24 cellular contexts compared by ENCODE assay signal in genomic region chr15:90968434-90968833, GRCh38.
"Had no signal": no experiment of that assay in that cellular context is flagged by ENCODE, and none has a peak within 500 bp of the region (broad histone marks: within the 10 kb centered on the region; RNA-seq: fewer than 3 reads in every experiment).

No MANE protein-coding gene starts in this region.

- H3K4me2 ChIP-seq: PC-9 had no signal

- H3K27ac Mint-ChIP-seq: activated naive CD4-positive, alpha-beta T cell treated with anti-CD3 and anti-CD28 coated beads, Interleukin-2, amount 50 U/mL, for 24 hours; activated T-helper 17 cell treated with anti-CD3 and anti-CD28 coated beads, Interleukin-2, amount 50 U/mL, for 72 hours; T-helper 17 cell had no signal

- H3K36me3 Mint-ChIP-seq: activated naive CD4-positive, alpha-beta T cell treated with anti-CD3 and anti-CD28 coated beads, Interleukin-2, amount 50 U/mL, for 24 hours had no signal

- H3K27ac ChIP-seq: PC-9 had no signal

- FAIRE-seq: colon had no signal

- H3K9me3 Mint-ChIP-seq: activated naive CD4-positive, alpha-beta T cell treated with anti-CD3 and anti-CD28 coated beads, Interleukin-2, amount 50 U/mL, for 24 hours; activated T-cell treated with anti-CD3 and anti-CD28 coated beads, Interleukin-2, amount 50 U/mL, for 4 hours; activated T-helper 17 cell treated with anti-CD3 and anti-CD28 coated beads, Interleukin-2, amount 50 U/mL, for 72 hours; WTC11 had no signal

- H3K27me3 Mint-ChIP-seq: activated naive CD4-positive, alpha-beta T cell treated with anti-CD3 and anti-CD28 coated beads, Interleukin-2, amount 50 U/mL, for 24 hours; activated T-helper 17 cell treated with anti-CD3 and anti-CD28 coated beads, Interleukin-2, amount 50 U/mL, for 72 hours; T-helper 17 cell had no signal

- DNase-seq: activated CD4-positive, alpha-beta T cell treated with anti-CD3 and anti-CD28 coated beads for 48 hours; activated CD4-positive, alpha-beta T cell treated with anti-CD3 and anti-CD28 coated beads, Interleukin-2, amount 50 U/mL, for 4 hours; activated CD4-positive, CD25-positive, alpha-beta regulatory T cell treated with anti-CD3 and anti-CD28 coated beads, Interleukin-2, amount 50 U/mL, for 72 hours; activated CD8-positive, alpha-beta memory T cell treated with anti-CD3 and anti-CD28 coated beads for 24 hours; activated gamma-delta T cell; activated T-cell treated with anti-CD3 and anti-CD28 coated beads, Interleukin-2, amount 50 U/mL, for 4 hours; cerebellar nuclear complex; IMR-90; KG1; NCI-H1092; NCI-H2029; NCI-H2107; NCI-H2171 treated with DMSO at 0.1 percent for 48 hours; NCI-H226; NCI-H510A; NCI-H69; PC-9; SIG-M5; T-helper 17 cell; T-helper 9 cell had no signal

- H2AFZ ChIP-seq: PC-9 had no signal

- H3K4me3 Mint-ChIP-seq: activated naive CD4-positive, alpha-beta T cell treated with anti-CD3 and anti-CD28 coated beads, Interleukin-2, amount 50 U/mL, for 24 hours; activated T-cell treated with anti-CD3 and anti-CD28 coated beads, Interleukin-2, amount 50 U/mL, for 4 hours; activated T-helper 17 cell treated with anti-CD3 and anti-CD28 coated beads, Interleukin-2, amount 50 U/mL, for 72 hours; T-helper 17 cell; WTC11 had no signal

- H3K4me3 ChIP-seq: PC-9 had no signal

- H3K4me1 Mint-ChIP-seq: activated naive CD4-positive, alpha-beta T cell treated with anti-CD3 and anti-CD28 coated beads, Interleukin-2, amount 50 U/mL, for 24 hours; activated T-helper 17 cell treated with anti-CD3 and anti-CD28 coated beads, Interleukin-2, amount 50 U/mL, for 72 hours; T-helper 17 cell; WTC11 had no signal

- ATAC-seq: activated T-cell treated with anti-CD3 and anti-CD28 coated beads, Interleukin-2, amount 50 U/mL, for 4 hours; activated T-helper 17 cell treated with anti-CD3 and anti-CD28 coated beads, Interleukin-2, amount 50 U/mL, for 72 hours; T-helper 17 cell; WTC11 had no signal
